Comparison of ENCODE assay signal across 8 cellular contexts in genomic region chrX:129984196-129984962, GRCh38. TPM values are rescaled to one million over a fixed set of nuclear protein-coding genes. Genes with fewer than 3 reads are reported as not detected.
DNase-seq lines count a peak whose midpoint lies in the region; ATAC-seq and TF ChIP-seq lines count a peak whose summit lies in the region.

No MANE protein-coding gene starts in this region.

- H3K36me3 ChIP-seq in brain microvascular endothelial cell (replicated peaks) (no peaks in the 10 kb centered on the region), tibial artery (no peaks in the 10 kb centered on the region)

- H3K9me3 ChIP-seq in tibial artery = no peaks in the 10 kb centered on the region

- 9 to 40% methylated on average over 13 to 63 of the region's 63 CpGs for WGBS in lower leg skin, 2 donors

- H3K27ac ChIP-seq in brain microvascular endothelial cell = no peak overlapping the region
- peak overlapping the region; percentile 56 to 68 for H3K27ac ChIP-seq in tibial artery

- DNase-seq in NCI-H1694 treated with DMSO at 0.1 percent for 48 hours (lab: John Stamatoyannopoulos, UW) (peak; percentile 6), NCI-H1694 (lab: John Stamatoyannopoulos, UW) (no peak), SK-MEL-5 (ENCODE audit: low read depth, low spot score) (peak; percentile 35), brain microvascular endothelial cell (no peak), lower leg skin (ENCODE audit: low spot score in 2 of 2) (peak in 1 of 2 donors; percentile 87), tibial artery (peak; percentile 20 to 64), SKM-1 (lab: John Stamatoyannopoulos, UW; ENCODE audit: unreplicated experiment) (no peak)

- TF ChIP-seq POLR2A in lower leg skin (IDR thresholded peaks at IDR 0.05) = no peak

- ATAC-seq in GM19023 (IDR thresholded peaks at IDR 0.05; ENCODE audit: unreplicated experiment) = no peak

- H3K27me3 ChIP-seq in brain microvascular endothelial cell (replicated peaks) = no peaks in the 10 kb centered on the region
- H3K27me3 ChIP-seq in tibial artery = no peaks in the 10 kb centered on the region

- peaks cover 0 to 12% (median 3%) of the 10 kb centered on the region in 4 donors for H3K4me1 ChIP-seq in tibial artery

- H3K4me3 ChIP-seq in brain microvascular endothelial cell (ENCODE audit: low read depth, low read length) = peak overlapping the region; percentile 56
- H3K4me3 ChIP-seq in lower leg skin (ENCODE audit: low read depth, poor library complexity, severe bottlenecking) = peak overlapping the region; percentile 9
- no peak overlapping the region for H3K4me3 ChIP-seq in tibial artery

- in situ Hi-C loops in SK-MEL-5 (cut with HindIII; ENCODE audit: low pct_unique_long_range_greater_than_20kb, low sequenced_read_pairs) (no loop called here), brain microvascular endothelial cell (cut with HindIII; ENCODE audit: low pct_ligation_motif_present, low sequenced_read_pairs) (no loop called here)

- intact Hi-C loops in lower leg skin (cut with DNase I; ENCODE audit: low total_unique reads) (no loop called here), tibial artery (cut with DNase I; ENCODE audit: low total_unique reads) (no loop called here)

- no peak for TF ChIP-seq CTCF in brain microvascular endothelial cell (IDR thresholded peaks at IDR 0.05; ENCODE audit: low read depth, low read length, missing control alignments)
- TF ChIP-seq CTCF in lower leg skin (IDR thresholded peaks at IDR 0.05) = no peak
- TF ChIP-seq CTCF in tibial artery (IDR thresholded peaks at IDR 0.05) = no peak

RNA-seq across cellular contexts. Expression of gene BCORL1, which starts 1.9 kb away (rescaled TPM):
- total RNA-seq in SK-MEL-5 (2014; rRNA removed; shearing (Covaris generic)) = 0.50 and 0.88 TPM in 2 replicates
- 5.0 and 6.0 TPM in 2 replicates for polyA plus RNA-seq in SK-MEL-5 (2015; cell fraction: cytosol; rRNA removed)
- 2.3 and 3.4 TPM in 2 replicates for polyA plus RNA-seq in SK-MEL-5 (2015; cell fraction: nucleus; rRNA removed)
- total RNA-seq in lower leg skin = 10 to 100 TPM in 1 of 4 donors, 1 to 10 TPM in 3; 4.3 to 10.0 (median 7.9) TPM

Comparison
In these comparisons a context has a peak if more than half of its experiments do, and no peak if none do; other contexts are left out.
1. DNase-seq: peak in NCI-H1694 treated with DMSO at 0.1 percent for 48 hours (single experiment), SK-MEL-5 (single experiment) and tibial artery (2 of 2); none in NCI-H1694 (single experiment), brain microvascular endothelial cell (single experiment) and SKM-1 (single experiment).
2. H3K4me3 ChIP-seq: peak in brain microvascular endothelial cell (single experiment) and lower leg skin (single experiment); none in tibial artery (0 of 2).